In the genomic region with DNA sequence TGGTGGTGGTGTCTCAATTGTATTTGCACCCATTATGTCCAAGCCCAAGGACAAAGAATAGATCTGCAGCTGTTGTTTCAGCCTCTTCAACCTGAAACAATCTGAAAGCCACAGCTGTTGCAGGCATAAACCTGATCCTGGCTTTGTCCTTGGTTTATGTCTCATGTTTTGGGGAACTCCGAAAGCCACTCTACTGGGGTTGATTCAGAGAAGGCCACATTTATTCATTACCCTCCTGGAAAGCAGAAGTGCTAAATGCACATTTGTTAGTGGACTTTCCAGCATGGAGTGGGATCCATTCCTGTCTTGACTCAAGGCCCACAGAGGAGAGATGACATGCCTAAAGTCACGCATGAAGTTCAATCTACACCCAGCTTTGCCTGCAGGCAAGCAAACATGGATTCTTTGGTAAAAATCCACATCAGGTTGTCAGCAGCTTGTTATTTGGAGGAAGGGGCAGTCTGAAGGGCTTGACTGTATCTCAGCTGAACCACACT, we compare ENCODE assay signal across 13 cellular contexts. TPM values are rescaled to one million over a fixed set of nuclear protein-coding genes. Genes with fewer than 3 reads are reported as not detected.
A peak's percentile ranks its signal among the peaks of the same experiment; 100 is the strongest.
DNase-seq lines count a peak whose midpoint lies in the region; ATAC-seq and TF ChIP-seq lines count a peak whose summit lies in the region.
"Had no signal": no experiment of that assay in that cellular context is flagged by ENCODE, and none has a peak within 500 bp of the region (broad histone marks: within the 10 kb centered on the region; RNA-seq: fewer than 3 reads in every experiment).

No MANE protein-coding gene starts in this region.

- no peak overlapping the region for H3K4me3 ChIP-seq in GM12864 (ENCODE audit: low read depth, low read length)
- H3K4me3 ChIP-seq: heart right ventricle, pancreas had no signal

- ATAC-seq in GM19351 (IDR thresholded peaks at IDR 0.05; ENCODE audit: unreplicated experiment) (peak; percentile 53), HG03342 (IDR thresholded peaks at IDR 0.05; ENCODE audit: unreplicated experiment) (peak; percentile 63)

- DNase-seq in GM12864 (ENCODE audit: low read depth) (peak; percentile 83), epithelial cell of prostate (ENCODE audit: low read depth, low spot score) (no peak), NAMALWA (ENCODE audit: low spot score) (no peak), HT-29 (ENCODE audit: low spot score) (no peak), middle frontal gyrus (ENCODE audit: extremely low spot score, low spot score) (no peak)
- no peak for DNase-seq in stimulated activated naive CD4-positive, alpha-beta T cell (lab: John Stamatoyannopoulos, UW)
- DNase-seq: heart right ventricle, pancreas had no signal

- TF ChIP-seq CTCF in GM12864 (IDR thresholded peaks at IDR 0.05; ENCODE audit: low read depth, low read length, missing control alignments) = no peak

- H3K27ac ChIP-seq in epithelial cell of prostate = peak overlapping the region; percentile 51
- H3K27ac ChIP-seq: heart right ventricle, pancreas had no signal

RNA-seq across cellular contexts. Expression of gene ADAM19, which starts 36.0 kb away (rescaled TPM):
- 9.3 and 11.2 TPM in 2 replicates for total RNA-seq in HT-29 (2014; rRNA removed; shearing (Covaris generic))

RNA-seq across cellular contexts. Expression of gene SOX30, which starts 40.6 kb away (rescaled TPM):
- 0.15 and 0.37 TPM in 2 replicates for total RNA-seq in HT-29 (2014; rRNA removed; shearing (Covaris generic))
- total RNA-seq: G401, pancreas, temporal lobe had no signal

RNA-seq across cellular contexts. Expression of gene C5orf52, which starts 59.7 kb away (rescaled TPM):
- total RNA-seq in HT-29 (2014; rRNA removed; shearing (Covaris generic)) = not detected in 2 replicates
- total RNA-seq: G401; heart right ventricle; pancreas; T-helper 1 cell treated with Interleukin-12 subunit alpha and Interleukin-12 subunit beta and Interleukin-4 antibody, amounts not matched to agents 30 ng/mL and 1 ng/mL, for 36 hours; temporal lobe had no signal
